Comparison of ENCODE assay signal across 23 cellular contexts in the genomic region with DNA sequence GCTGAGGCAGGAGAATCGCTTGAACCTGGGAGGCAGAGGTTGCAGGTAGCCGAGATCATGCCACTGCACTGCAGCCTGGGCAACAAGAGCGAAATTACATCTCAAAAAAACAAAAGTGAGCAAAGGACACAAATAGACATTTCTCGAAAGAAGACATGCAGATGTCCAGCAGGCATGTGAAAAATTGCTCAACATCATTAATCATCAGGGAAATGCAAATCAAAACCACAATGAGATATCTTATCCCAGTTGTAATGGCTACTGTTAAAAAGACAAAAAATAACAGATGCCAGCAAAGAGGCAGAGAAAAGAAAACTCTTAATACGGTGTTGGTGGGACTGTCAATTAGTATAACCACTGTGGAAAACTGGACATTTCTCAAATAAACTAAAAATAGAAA. TPM values are rescaled to one million over a fixed set of nuclear protein-coding genes. Genes with fewer than 3 reads are reported as not detected.
A peak's percentile ranks its signal among the peaks of the same experiment; 100 is the strongest.
DNase-seq lines count a peak whose midpoint lies in the region; TF ChIP-seq lines count a peak whose summit lies in the region.
"Had no signal": no experiment of that assay in that cellular context is flagged by ENCODE, and none has a peak within 500 bp of the region (broad histone marks: within the 10 kb centered on the region; RNA-seq: fewer than 3 reads in every experiment).

No MANE protein-coding gene starts in this region.

- peaks cover 0 to 21% (median 8%) of the 10 kb centered on the region in 10 experiments; a peak in 15 of 20 replicates for H3K4me1 ChIP-seq in BLaER1 treated with 17β-estradiol and CSF1 and Interleukin-3, amounts not matched to agents 10 nM and 100 nM
- H3K4me1 ChIP-seq in colonic mucosa: no peaks in the 10 kb centered on the region
- H3K4me1 ChIP-seq: BE2C, Caco-2, right atrium auricular region, tibial nerve had no signal

- H3K27ac ChIP-seq in BLaER1 treated with 17β-estradiol and CSF1 and Interleukin-3, amounts not matched to agents 10 nM and 100 nM: peak overlapping the region in 2 of 11 experiments; percentile 50 to 65; a peak in 4 of 22 replicates
- H3K27ac ChIP-seq in colonic mucosa: no peak overlapping the region
- H3K27ac ChIP-seq: HL-60, right atrium auricular region, tibial nerve had no signal

- peak overlapping the region in 8 of 11 experiments; percentile 25 to 79 (median 61); a peak in 14 of 22 replicates for H3K4me2 ChIP-seq in BLaER1 treated with 17β-estradiol and CSF1 and Interleukin-3, amounts not matched to agents 10 nM and 100 nM

- H4K20me1 ChIP-seq in BLaER1 treated with 17β-estradiol and CSF1 and Interleukin-3, amounts not matched to agents 10 nM and 100 nM: peaks cover 0 to 35% (median 0%) of the 10 kb centered on the region in 11 experiments; a peak in 7 of 22 replicates

- TF ChIP-seq CTCF in cardiac fibroblast (IDR thresholded peaks at IDR 0.05; ENCODE audit: low read depth, low read length): no peak
- TF ChIP-seq CTCF in colonic mucosa (IDR thresholded peaks at IDR 0.05): no peak

- DNase-seq in LHCN-M2 (ENCODE audit: low read depth) (peak; percentile 82), cardiac fibroblast (ENCODE audit: low read depth in 2 of 2) (peak; percentile 70 to 76), iris pigment epithelial cell (ENCODE audit: low read depth) (peak; percentile 84), retina (no peak), C1 segment of cervical spinal cord (lab: John Stamatoyannopoulos, UW) (no peak), colonic mucosa (no peak), cerebellum (ENCODE audit: low spot score) (no peak)
- DNase-seq: activated CD4-positive, alpha-beta T cell treated with anti-CD3 and anti-CD28 coated beads for 1 hour; activated CD8-positive, alpha-beta T cell treated with anti-CD3 and anti-CD28 coated beads, Interleukin-2, amount 10 ng/mL, durations not matched to agents 7 days and 5 days; activated gamma-delta T cell; BE2C; Caco-2; DND-41; erythroblast; GOT3; MM.1S; natural killer cell; NCI-H1694; NCI-H748 treated with DMSO at 0.1 percent for 48 hours had no signal

- intact Hi-C loops in colonic mucosa (cut with DNase I): no loop called here

- peaks cover 0 to 6% (median 0%) of the 10 kb centered on the region in 11 experiments; a peak in 2 of 22 replicates for H3K9me3 ChIP-seq in BLaER1 treated with 17β-estradiol and CSF1 and Interleukin-3, amounts not matched to agents 10 nM and 100 nM (replicated peaks in 1 of 11)
- H3K9me3 ChIP-seq in colonic mucosa: no peaks in the 10 kb centered on the region
- H3K9me3 ChIP-seq: BE2C, right atrium auricular region, tibial nerve had no signal

- no peak overlapping the region for H3K4me3 ChIP-seq in BLaER1 treated with 17β-estradiol and CSF1 and Interleukin-3, amounts not matched to agents 10 nM and 100 nM
- H3K4me3 ChIP-seq in cardiac fibroblast (replicated peaks in 1 of 2; ENCODE audit: low read depth in 2 of 2, low read length in 2 of 2): no peak overlapping the region
- H3K4me3 ChIP-seq in colonic mucosa: no peak overlapping the region
- H3K4me3 ChIP-seq: right atrium auricular region, tibial nerve had no signal

- H3K36me3 ChIP-seq in BLaER1 treated with 17β-estradiol and CSF1 and Interleukin-3, amounts not matched to agents 10 nM and 100 nM: peaks cover 27 to 45% (median 32%) of the 10 kb centered on the region in 11 experiments
- no peaks in the 10 kb centered on the region for H3K36me3 ChIP-seq in colonic mucosa
- H3K36me3 ChIP-seq: right atrium auricular region had no signal

- no peaks in the 10 kb centered on the region for H3K27me3 ChIP-seq in BLaER1 treated with 17β-estradiol and CSF1 and Interleukin-3, amounts not matched to agents 10 nM and 100 nM
- H3K27me3 ChIP-seq in colonic mucosa: no peaks in the 10 kb centered on the region
- H3K27me3 ChIP-seq: BE2C, right atrium auricular region, tibial nerve had no signal

- H3K9ac ChIP-seq in BLaER1 treated with 17β-estradiol and CSF1 and Interleukin-3, amounts not matched to agents 10 nM and 100 nM: peak overlapping the region in 1 of 11 experiments; percentile 12; a peak in 1 of 22 replicates
- no peak overlapping the region for H3K9ac ChIP-seq in colonic mucosa (ENCODE audit: low read depth in 2 of 2, low read length in 2 of 2)

RNA-seq across cellular contexts. Expression of a gene that starts 20.9 kb away (rescaled TPM):
- total RNA-seq in LHCN-M2 (2014; rRNA removed) (8.5 and 11.0 TPM in 2 replicates), colonic mucosa (10 to 100 TPM; 16.2 to 17.8 TPM), cerebellum (15.2 TPM)
- 3.0 TPM for polyA plus RNA-seq in LHCN-M2 (2012)

RNA-seq across cellular contexts. Expression of a gene that starts 21.3 kb away (rescaled TPM):
- total RNA-seq in LHCN-M2 (2014; rRNA removed) (9.5 and 14.7 TPM in 2 replicates), colonic mucosa (10 to 100 TPM; 12.6 to 14.4 TPM), cerebellum (50.0 TPM)
- 1.7 TPM for polyA plus RNA-seq in LHCN-M2 (2012)

Comparison
In these comparisons a context has a peak if more than half of its experiments do, and no peak if none do; other contexts are left out.
1. DNase-seq: peak in LHCN-M2 (single experiment), cardiac fibroblast (2 of 2) and iris pigment epithelial cell (single experiment); none in retina (single experiment), C1 segment of cervical spinal cord (0 of 14), colonic mucosa (single experiment) and cerebellum (single experiment).